ENCODE assay signal across 11 cellular contexts in genomic region chr1:58392083-58392482, GRCh38.
DNase-seq lines count a peak whose midpoint lies in the region; ATAC-seq lines count a peak whose summit lies in the region.
"Had no signal": no experiment of that assay in that cellular context is flagged by ENCODE, and none has a peak within 500 bp of the region (broad histone marks: within the 10 kb centered on the region; RNA-seq: fewer than 3 reads in every experiment).

No MANE protein-coding gene starts in this region.

- H4K91ac ChIP-seq in mesenchymal stem cell (ENCODE audit: low read length), result no peak overlapping the region

- no peaks in the 10 kb centered on the region for H3K36me3 ChIP-seq in KOPT-K1 (ENCODE audit: insufficient read depth, low read length)
- H3K36me3 ChIP-seq in mesenchymal stem cell (ENCODE audit: control insufficient read depth in 1 of 2, insufficient read depth in 2 of 2, low read depth in 1 of 2, low read length in 2 of 2), result no peaks in the 10 kb centered on the region
- H3K36me3 ChIP-seq: gastrocnemius medialis had no signal

- H3K18ac ChIP-seq in mesenchymal stem cell (ENCODE audit: low read depth in 1 of 2, low read length in 2 of 2), result peak overlapping the region in 1 of 2 experiments; percentile 23

- H3K14ac ChIP-seq in mesenchymal stem cell (ENCODE audit: low read length in 2 of 2), result no peak overlapping the region

- H3K27ac ChIP-seq in KOPT-K1 (ENCODE audit: low read depth, low read length, poor library complexity, severe bottlenecking) (peak overlapping the region; percentile 68), mesenchymal stem cell (ENCODE audit: low read length, poor library complexity, severe bottlenecking) (no peak overlapping the region)
- H3K27ac ChIP-seq: gastrocnemius medialis had no signal

- H2BK15ac ChIP-seq in mesenchymal stem cell (ENCODE audit: low read depth, poor library complexity, severe bottlenecking), result no peak overlapping the region

- no peak overlapping the region for H2BK120ac ChIP-seq in mesenchymal stem cell (ENCODE audit: low read depth, low read length)

- no peak overlapping the region for H2BK5ac ChIP-seq in mesenchymal stem cell (ENCODE audit: low read depth, low read length, poor library complexity, severe bottlenecking)

- no peak overlapping the region for H3K4me3 ChIP-seq in mesenchymal stem cell (ENCODE audit: insufficient read depth in 1 of 2, low read depth in 1 of 2, low read length in 2 of 2)
- H3K4me3 ChIP-seq: gastrocnemius medialis had no signal

- no peaks in the 10 kb centered on the region for H3K27me3 ChIP-seq in mesenchymal stem cell (ENCODE audit: control insufficient read depth in 1 of 2, insufficient read depth in 1 of 2, low read length in 2 of 2)
- H3K27me3 ChIP-seq: gastrocnemius medialis had no signal

- H3K4me1 ChIP-seq in mesenchymal stem cell (ENCODE audit: control insufficient read depth, insufficient read depth, low read depth, low read length), result peaks cover 6% of the 10 kb centered on the region

- peak; percentile 72 for ATAC-seq in GM18502 (IDR thresholded peaks at IDR 0.05; ENCODE audit: poor library complexity, unreplicated experiment)
- ATAC-seq in GM21447 (IDR thresholded peaks at IDR 0.05; ENCODE audit: unreplicated experiment), result peak; percentile 64
- no peak for ATAC-seq in Right ventricle myocardium inferior
- ATAC-seq: gastrocnemius medialis had no signal

- no peak overlapping the region for H4K8ac ChIP-seq in mesenchymal stem cell (ENCODE audit: low read length)

- WGBS in mesenchymal stem cell, result 85% methylated on average over 6 of the region's 6 CpGs

- H3K79me1 ChIP-seq in mesenchymal stem cell (replicated peaks; ENCODE audit: low read length, poor library complexity, severe bottlenecking), result no peaks in the 10 kb centered on the region

- H3K9me3 ChIP-seq in KOPT-K1 (ENCODE audit: insufficient read depth, low read length, poor library complexity, severe bottlenecking), result no peaks in the 10 kb centered on the region
- no peaks in the 10 kb centered on the region for H3K9me3 ChIP-seq in mesenchymal stem cell (ENCODE audit: control insufficient read depth, low read length)
- H3K9me3 ChIP-seq: gastrocnemius medialis had no signal

- no peak overlapping the region for H2BK12ac ChIP-seq in mesenchymal stem cell (ENCODE audit: low read length in 2 of 2)

- H2AK5ac ChIP-seq in mesenchymal stem cell (ENCODE audit: low read length, severe bottlenecking), result peak overlapping the region; percentile 52

- peak overlapping the region in 1 of 2 experiments; percentile 49 for H3K4ac ChIP-seq in mesenchymal stem cell (ENCODE audit: low read depth in 1 of 2, low read length in 2 of 2)

- intact Hi-C loops in Right ventricle myocardium inferior (cut with DNase I), result no loop called here

- no peak overlapping the region for H3K4me2 ChIP-seq in mesenchymal stem cell (ENCODE audit: low read length, poor library complexity, severe bottlenecking)

- H3K23ac ChIP-seq in mesenchymal stem cell (ENCODE audit: low read length in 2 of 2), result no peak overlapping the region

- no peak for DNase-seq in mesenchymal stem cell
- no peak for DNase-seq in SW480 (ENCODE audit: low spot score)
- no peak for DNase-seq in ureter (ENCODE audit: low spot score)
- DNase-seq in Right ventricle myocardium inferior (ENCODE audit: missing footprints), result no peak
- no peak for DNase-seq in AG20443 (ENCODE audit: low spot score)
- DNase-seq: DMS79, gastrocnemius medialis, NCI-H2107 had no signal

- H3K9ac ChIP-seq in mesenchymal stem cell (ENCODE audit: low read length), result no peak overlapping the region

- no peak overlapping the region for H2AFZ ChIP-seq in mesenchymal stem cell (ENCODE audit: low read depth, low read length)
